In the genomic region with DNA sequence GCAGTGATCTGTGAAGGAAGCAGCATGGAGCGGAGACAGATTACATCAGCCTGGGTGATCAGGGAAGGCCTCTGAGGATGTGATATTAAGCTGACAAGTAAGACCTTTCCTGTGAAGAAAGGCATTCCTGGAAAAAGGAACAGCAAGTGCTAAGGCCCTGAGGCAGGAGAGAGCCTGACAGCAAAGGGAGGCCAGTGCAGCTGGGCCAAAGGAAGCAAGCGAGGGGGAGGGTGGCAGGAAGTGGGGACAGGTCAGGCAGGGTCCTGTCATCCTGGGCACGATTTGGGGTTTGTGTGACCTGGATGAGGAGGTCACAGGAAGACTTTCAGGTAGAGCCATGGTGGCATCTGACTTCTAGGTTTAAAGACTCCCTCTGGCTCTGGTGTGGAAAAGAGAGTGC, we compare ENCODE assay signal across 1 cellular context.
TF ChIP-seq lines count a peak whose summit lies in the region.

No MANE protein-coding gene starts in this region.

TF ChIP-seq in endothelial cell of umbilical vein, 7 proteins besides CTCF, POLR2A, EP300 and RAD21:
- no peak for TF ChIP-seq POLR2AphosphoS5 (IDR thresholded peaks at IDR 0.05; ENCODE audit: insufficient read depth, low read depth, low read length)
- TF ChIP-seq FOS (IDR thresholded peaks at IDR 0.05; ENCODE audit: borderline replicate concordance, insufficient read depth, low read length): no peak
- TF ChIP-seq EZH2 (IDR thresholded peaks at IDR 0.05; ENCODE audit: borderline replicate concordance, low read depth, low read length, severe bottlenecking): no peak
- no peak for TF ChIP-seq GATA2 (IDR thresholded peaks at IDR 0.05; ENCODE audit: insufficient read depth, insufficient read length, low read depth, low read length)
- no peak for TF ChIP-seq MYC (IDR thresholded peaks at IDR 0.05; ENCODE audit: low read depth, low read length)
- TF ChIP-seq, protein P1, sequence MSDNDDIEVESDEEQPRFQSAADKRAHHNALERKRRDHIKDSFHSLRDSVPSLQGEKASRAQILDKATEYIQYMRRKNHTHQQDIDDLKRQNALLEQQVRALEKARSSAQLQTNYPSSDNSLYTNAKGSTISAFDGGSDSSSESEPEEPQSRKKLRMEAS (IDR thresholded peaks at IDR 0.05; ENCODE audit: insufficient read depth, insufficient read length): no peak
- TF ChIP-seq JUN (IDR thresholded peaks at IDR 0.05; ENCODE audit: borderline replicate concordance, insufficient read depth, insufficient read length, low read depth): no peak
